10 cellular contexts compared by ENCODE assay signal in genomic region chr22:28019360-28019759, GRCh38.
A peak's percentile ranks its signal among the peaks of the same experiment; 100 is the strongest.
DNase-seq lines count a peak whose midpoint lies in the region; ATAC-seq and TF ChIP-seq lines count a peak whose summit lies in the region.
"Had no signal": no experiment of that assay in that cellular context is flagged by ENCODE, and none has a peak within 500 bp of the region (broad histone marks: within the 10 kb centered on the region; RNA-seq: fewer than 3 reads in every experiment).

No MANE protein-coding gene starts in this region.

- H3K27ac ChIP-seq in BLaER1 treated with 17β-estradiol and CSF1 and Interleukin-3, amounts not matched to agents 10 nM and 100 nM = no peak overlapping the region
- H3K27ac ChIP-seq in body of pancreas = no peak overlapping the region
- H3K27ac ChIP-seq: ascending aorta, neutrophil had no signal

- TF ChIP-seq POLR2A in body of pancreas (IDR thresholded peaks at IDR 0.05) = no peak
- TF ChIP-seq POLR2A in GM18505 (IDR thresholded peaks at IDR 0.05; ENCODE audit: borderline replicate concordance, extremely low read depth, insufficient read depth, insufficient read length) = no peak

- no peaks in the 10 kb centered on the region for H3K36me3 ChIP-seq in BLaER1 treated with 17β-estradiol and CSF1 and Interleukin-3, amounts not matched to agents 10 nM and 100 nM
- H3K36me3 ChIP-seq in body of pancreas (replicated peaks in 1 of 2; ENCODE audit: insufficient read depth in 1 of 2, low read depth in 2 of 2) = no peaks in the 10 kb centered on the region
- H3K36me3 ChIP-seq: neutrophil had no signal

- peak overlapping the region in 7 of 11 experiments; percentile 6 to 53 (median 45); a peak in 7 of 22 replicates for H3K4me2 ChIP-seq in BLaER1 treated with 17β-estradiol and CSF1 and Interleukin-3, amounts not matched to agents 10 nM and 100 nM

- H3K4me1 ChIP-seq in BLaER1 treated with 17β-estradiol and CSF1 and Interleukin-3, amounts not matched to agents 10 nM and 100 nM = peaks cover 22 to 36% (median 32%) of the 10 kb centered on the region in 10 experiments
- H3K4me1 ChIP-seq in body of pancreas = no peaks in the 10 kb centered on the region
- H3K4me1 ChIP-seq: ascending aorta had no signal

- no peak overlapping the region for H3K9ac ChIP-seq in BLaER1 treated with 17β-estradiol and CSF1 and Interleukin-3, amounts not matched to agents 10 nM and 100 nM

- no peaks in the 10 kb centered on the region for H3K27me3 ChIP-seq in BLaER1 treated with 17β-estradiol and CSF1 and Interleukin-3, amounts not matched to agents 10 nM and 100 nM
- no peaks in the 10 kb centered on the region for H3K27me3 ChIP-seq in body of pancreas
- H3K27me3 ChIP-seq: ascending aorta, neutrophil had no signal

- peaks cover 0 to 13% (median 0%) of the 10 kb centered on the region in 11 experiments; a peak in 2 of 22 replicates for H4K20me1 ChIP-seq in BLaER1 treated with 17β-estradiol and CSF1 and Interleukin-3, amounts not matched to agents 10 nM and 100 nM

- H3K4me3 ChIP-seq in BLaER1 treated with 17β-estradiol and CSF1 and Interleukin-3, amounts not matched to agents 10 nM and 100 nM = no peak overlapping the region
- no peak overlapping the region for H3K4me3 ChIP-seq in body of pancreas
- H3K4me3 ChIP-seq: ascending aorta had no signal

- intact Hi-C loops in body of pancreas (cut with DNase I) = no loop called here
- intact Hi-C loops in posterior vena cava (cut with DNase I) = no loop called here

- WGBS in body of pancreas, 2 donors = 86 to 92% methylated on average over 7 to 8 of the region's 8 CpGs

- no peak for TF ChIP-seq CTCF in body of pancreas (IDR thresholded peaks at IDR 0.05)

- DNase-seq in HT1080 (ENCODE audit: low read depth) (peak; percentile 24), body of pancreas (peak in 3 of 4 donors; percentile 3 to 12 (median 10)), posterior vena cava (ENCODE audit: low spot score) (peak; percentile 70), NCI-H187 (lab: John Stamatoyannopoulos, UW) (no peak), UCSD-AML1 (lab: John Stamatoyannopoulos, UW; ENCODE audit: unreplicated experiment) (no peak)
- DNase-seq in stimulated activated CD8-positive, alpha-beta memory T cell treated with anti-CD3 and anti-CD28 coated beads, Interleukin-4, amount 100 ng/mL, for 48 hours = no peak

- no peaks in the 10 kb centered on the region for H3K9me3 ChIP-seq in BLaER1 treated with 17β-estradiol and CSF1 and Interleukin-3, amounts not matched to agents 10 nM and 100 nM (replicated peaks in 1 of 11)
- H3K9me3 ChIP-seq in body of pancreas = no peaks in the 10 kb centered on the region
- H3K9me3 ChIP-seq: ascending aorta, neutrophil had no signal

- no peak for ATAC-seq in body of pancreas
- no peak for ATAC-seq in GM18505 (IDR thresholded peaks at IDR 0.05; ENCODE audit: unreplicated experiment)

Comparison
In these comparisons a context has a peak if more than half of its experiments do, and no peak if none do; other contexts are left out.
1. DNase-seq: peak in HT1080 (single experiment), body of pancreas (3 of 4) and posterior vena cava (single experiment); none in stimulated activated CD8-positive, alpha-beta memory T cell treated with anti-CD3 and anti-CD28 coated beads, Interleukin-4, amount 100 ng/mL, for 48 hours (single experiment), NCI-H187 (0 of 2) and UCSD-AML1 (single experiment).